In the genomic region with DNA sequence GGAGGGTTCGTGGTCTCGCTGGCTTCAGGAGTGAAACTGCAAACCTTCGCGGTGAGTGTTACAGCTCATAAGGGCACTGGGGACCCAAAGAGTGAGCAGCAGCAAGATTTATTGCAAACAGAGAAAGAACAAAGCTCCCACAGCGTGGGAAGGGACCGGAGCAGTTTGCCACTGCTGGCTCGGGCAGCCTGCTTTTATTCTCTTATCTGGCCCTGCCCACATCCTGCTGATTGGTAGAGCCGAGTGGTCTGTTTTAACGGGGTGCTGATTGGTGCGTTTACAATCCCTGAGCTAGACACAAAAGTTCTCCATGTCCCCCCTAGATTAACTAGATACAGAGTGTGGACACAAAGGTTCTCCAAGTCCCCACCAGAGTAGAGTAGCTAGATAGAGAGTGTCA, we compare ENCODE assay signal across 7 cellular contexts.
DNase-seq lines count a peak whose midpoint lies in the region; ATAC-seq, FAIRE-seq and TF ChIP-seq lines count a peak whose summit lies in the region.
"Not testable (repeated sequence)": the region's sequence is repeated elsewhere in the genome, so short reads cannot be mapped to it uniquely, and the experiment has no call there.

No MANE protein-coding gene starts in this region.

- H3K36me3 Mint-ChIP-seq in neural crest cell (ENCODE audit: low read depth): not testable (repeated sequence)

- H3K27me3 ChIP-seq in K562 (ENCODE audit: control insufficient read depth in 2 of 2, insufficient read depth in 2 of 2, low read length in 2 of 2); trophoblast cell (ENCODE audit: insufficient read depth, low read length): not testable (repeated sequence)

- not testable (repeated sequence) for H2BK5ac ChIP-seq in trophoblast cell (ENCODE audit: low read depth, low read length, poor library complexity)

- H3K14ac ChIP-seq in trophoblast cell (ENCODE audit: low read length): not testable (repeated sequence)

- H3K4me3 Mint-ChIP-seq in neural crest cell: not testable (repeated sequence)

- H2AK5ac ChIP-seq in trophoblast cell (ENCODE audit: low read length): not testable (repeated sequence)

- not testable (repeated sequence) for H3K4me1 Mint-ChIP-seq in neural crest cell

- intact Hi-C loops in K562 (cut with micrococcal nuclease): not testable (repeated sequence)

- not testable (repeated sequence) for H3K4ac ChIP-seq in trophoblast cell (ENCODE audit: low read depth, low read length)

- H3K27ac Mint-ChIP-seq in neural crest cell (ENCODE audit: unreplicated experiment): peak overlapping the region; percentile 71

- TF ChIP-seq CTCF in K562 (IDR thresholded peaks at IDR 0.05 in 2 of 3, conservative IDR thresholded peaks at IDR 0.05 in 1 of 3; ENCODE audit: insufficient read depth in 2 of 3, low read depth in 1 of 3, low read length in 3 of 3); neural crest cell (conservative IDR thresholded peaks at IDR 0.05): not testable (repeated sequence)

- H3K9ac ChIP-seq in K562 (ENCODE audit: insufficient read depth in 1 of 2, low read depth in 2 of 2, low read length in 2 of 2); trophoblast cell (ENCODE audit: low read length): not testable (repeated sequence)

- 2% methylated on average over 7 of the region's 10 CpGs for WGBS in K562 (ENCODE audit: insufficient coverage, low coverage, missing lambda C conversion rate)
- no CpG with 5 or more reads among the region's 10 CpGs for WGBS in trophoblast cell (ENCODE audit: extremely low coverage, insufficient coverage, insufficient read length)

- POLR2A ChIA-PET in K562 (lab: Yijun Ruan, JAX): not testable (repeated sequence)

- DNase-seq in DMS114 treated with DMSO at 0.1 percent for 48 hours (lab: John Stamatoyannopoulos, UW; ENCODE audit: unreplicated experiment): peak; percentile 29
- DNase-seq in HuH-7 (ENCODE audit: low spot score): peak; percentile 26
- peak; percentile 62 for DNase-seq in NCI-H2227 treated with DMSO at 0.1 percent for 48 hours (lab: John Stamatoyannopoulos, UW)
- peak; percentile 51 for DNase-seq in SHP77 treated with DMSO at 0.1 percent for 48 hours (lab: John Stamatoyannopoulos, UW)
- DNase-seq in K562 (ENCODE audit: extremely low read depth in 1 of 4, low spot score in 3 of 4): peak in 1 of 4 experiments; percentile 43
- DNase-seq in neural crest cell (ENCODE audit: low read depth, low spot score); trophoblast cell: not testable (repeated sequence)

- not testable (repeated sequence) for FAIRE-seq in K562 (lab: Jason Lieb, UNC)

- H3K4me1 ChIP-seq in K562 (replicated peaks in 1 of 2; ENCODE audit: control insufficient read depth in 2 of 2, insufficient read depth in 2 of 2, low read length in 2 of 2); trophoblast cell (ENCODE audit: control insufficient read depth in 1 of 2, insufficient read depth in 2 of 2, low read length in 2 of 2): not testable (repeated sequence)

- not testable (repeated sequence) for H4K20me1 ChIP-seq in K562 (replicated peaks; ENCODE audit: control insufficient read depth, insufficient read depth, low read length)

- H3K23ac ChIP-seq in trophoblast cell (ENCODE audit: low read length): not testable (repeated sequence)

- H3K18ac ChIP-seq in trophoblast cell (ENCODE audit: low read length): not testable (repeated sequence)

- not testable (repeated sequence) for H2AFZ ChIP-seq in K562 (ENCODE audit: low read depth, low read length); trophoblast cell (ENCODE audit: insufficient read depth, low read length, poor library complexity)

- TF ChIP-seq EP300 in K562 (IDR thresholded peaks at IDR 0.05; ENCODE audit: low read length): not testable (repeated sequence)

- not testable (repeated sequence) for H3K9me3 ChIP-seq in K562 (replicated peaks; ENCODE audit: control insufficient read depth, insufficient read depth, low read depth, low read length); trophoblast cell (ENCODE audit: insufficient read depth, low read depth, low read length)

- H2BK120ac ChIP-seq in trophoblast cell (ENCODE audit: insufficient read depth, low read length, poor library complexity): not testable (repeated sequence)

- not testable (repeated sequence) for H2BK12ac ChIP-seq in trophoblast cell (ENCODE audit: low read length)

- H3K27ac ChIP-seq in K562 (ENCODE audit: extremely low read depth, low read depth, low read length); trophoblast cell (ENCODE audit: low read depth, low read length): not testable (repeated sequence)

- not testable (repeated sequence) for H3K27me3 Mint-ChIP-seq in neural crest cell (ENCODE audit: low read depth)

- H3K9me1 ChIP-seq in K562 (ENCODE audit: control insufficient read depth, insufficient read depth, low read length): not testable (repeated sequence)

- not testable (repeated sequence) for H3K79me2 ChIP-seq in K562 (ENCODE audit: control insufficient read depth, insufficient read depth, low read length); trophoblast cell (ENCODE audit: control insufficient read depth, insufficient read depth, low read length, poor library complexity)

- TF ChIP-seq POLR2A in K562 (conservative IDR thresholded peaks at IDR 0.05): peak; percentile 68

- not testable (repeated sequence) for BruUV-seq in K562 (replicated peaks; lab: Mats Ljungman, UMichigan)

- peak overlapping the region; percentile 30 for H4K12ac ChIP-seq in trophoblast cell (ENCODE audit: low read depth, low read length)

- ATAC-seq in K562: peak; percentile 21

- in situ Hi-C loops in K562 (cut with MboI): not testable (repeated sequence)

- H3K9me3 Mint-ChIP-seq in neural crest cell: not testable (repeated sequence)

- H3K4me3 ChIP-seq in K562: peak overlapping the region; percentile 14; the same call in 1 of the 2 replicates
- H3K4me3 ChIP-seq in trophoblast cell (ENCODE audit: low read depth, low read length): not testable (repeated sequence)

- H3K79me1 ChIP-seq in trophoblast cell (ENCODE audit: low read length): not testable (repeated sequence)

- H4K8ac ChIP-seq in trophoblast cell (ENCODE audit: low read depth, low read length): not testable (repeated sequence)

- H3K4me2 ChIP-seq in K562 (ENCODE audit: insufficient read depth, low read length); trophoblast cell (ENCODE audit: low read length): not testable (repeated sequence)

- CTCF ChIA-PET in K562 (lab: Yijun Ruan, JAX; ENCODE audit: low intra/inter-chr PET ratio): not testable (repeated sequence)

- TF ChIP-seq RAD21 in K562 (CRISPR knock-in tag; conservative IDR thresholded peaks at IDR 0.05 in 1 of 2, IDR thresholded peaks at IDR 0.05 in 1 of 2): not testable (repeated sequence)

- H4K91ac ChIP-seq in trophoblast cell (ENCODE audit: low read depth, low read length): not testable (repeated sequence)

- not testable (repeated sequence) for H3K36me3 ChIP-seq in K562 (ENCODE audit: control insufficient read depth, insufficient read depth, low read length); trophoblast cell (ENCODE audit: control insufficient read depth in 1 of 2, insufficient read depth in 2 of 2, low read length in 2 of 2)

TF ChIP-seq in K562, 482 proteins besides CTCF, POLR2A, EP300 and RAD21:
- TF ChIP-seq NFYB (IDR thresholded peaks at IDR 0.05; ENCODE audit: extremely low read depth, insufficient read length): peak; percentile 70
- 0 out of 2 replicates have a peak, but pooled peaks have one; percentile 27 for TF ChIP-seq POLR2G (IDR thresholded peaks at IDR 0.05; ENCODE audit: low read depth, low read length)
- TF ChIP-seq RBFOX2 (IDR thresholded peaks at IDR 0.05; ENCODE audit: low read depth, low read length): 0 out of 2 replicates have a peak, but pooled peaks have one; percentile 32
